ENCODE assay signal across 40 cellular contexts in genomic region chr2:77631007-77631406, GRCh38.
"Had no signal": no experiment of that assay in that cellular context is flagged by ENCODE, and none has a peak within 500 bp of the region (broad histone marks: within the 10 kb centered on the region; RNA-seq: fewer than 3 reads in every experiment).

No MANE protein-coding gene starts in this region.

- H3K27me3 Mint-ChIP-seq: activated naive CD4-positive, alpha-beta T cell treated with anti-CD3 and anti-CD28 coated beads, Interleukin-2, amount 10 ng/mL, durations not matched to agents 7 days and 5 days; activated naive CD4-positive, alpha-beta T cell treated with anti-CD3 and anti-CD28 coated beads, Interleukin-2, amount 50 U/mL, for 24 hours; activated naive CD8-positive, alpha-beta T cell; activated naive CD8-positive, alpha-beta T cell treated with anti-CD3 and anti-CD28 coated beads for 36 hours; activated naive CD8-positive, alpha-beta T cell treated with anti-CD3 and anti-CD28 coated beads, Interleukin-2, amount 10 ng/mL, durations not matched to agents 7 days and 5 days; activated naive CD8-positive, alpha-beta T cell treated with anti-CD3 and anti-CD28 coated beads, Interleukin-2, amount 50 U/mL, for 24 hours; activated T-cell treated with anti-CD3 and anti-CD28 coated beads, Interleukin-2, amount 50 U/mL, for 24 hours; activated T-helper 17 cell treated with anti-CD3 and anti-CD28 coated beads, Interleukin-2, amount 50 U/mL, for 72 hours; brain; central memory CD8-positive, alpha-beta T cell had no signal

- H3K36me3 Mint-ChIP-seq: activated naive CD4-positive, alpha-beta T cell treated with anti-CD3 and anti-CD28 coated beads, Interleukin-2, amount 10 ng/mL, durations not matched to agents 7 days and 5 days; activated naive CD4-positive, alpha-beta T cell treated with anti-CD3 and anti-CD28 coated beads, Interleukin-2, amount 50 U/mL, for 24 hours; activated naive CD8-positive, alpha-beta T cell; activated naive CD8-positive, alpha-beta T cell treated with anti-CD3 and anti-CD28 coated beads for 36 hours; activated naive CD8-positive, alpha-beta T cell treated with anti-CD3 and anti-CD28 coated beads, Interleukin-2, amount 10 ng/mL, durations not matched to agents 7 days and 5 days had no signal

- H3K4me3 Mint-ChIP-seq: activated naive CD4-positive, alpha-beta T cell treated with anti-CD3 and anti-CD28 coated beads for 36 hours; activated naive CD4-positive, alpha-beta T cell treated with anti-CD3 and anti-CD28 coated beads, Interleukin-2, amount 10 ng/mL, durations not matched to agents 7 days and 5 days; activated naive CD4-positive, alpha-beta T cell treated with anti-CD3 and anti-CD28 coated beads, Interleukin-2, amount 50 U/mL, for 24 hours; activated naive CD8-positive, alpha-beta T cell; activated naive CD8-positive, alpha-beta T cell treated with anti-CD3 and anti-CD28 coated beads for 36 hours; activated naive CD8-positive, alpha-beta T cell treated with anti-CD3 and anti-CD28 coated beads, Interleukin-2, amount 10 ng/mL, durations not matched to agents 7 days and 5 days; activated naive CD8-positive, alpha-beta T cell treated with anti-CD3 and anti-CD28 coated beads, Interleukin-2, amount 50 U/mL, for 24 hours; activated T-cell treated with anti-CD3 and anti-CD28 coated beads, Interleukin-2, amount 50 U/mL, for 24 hours; activated T-cell treated with anti-CD3 and anti-CD28 coated beads, Interleukin-2, amount 50 U/mL, for 4 hours; activated T-cell treated with anti-CD3 and anti-CD28 coated beads, Interleukin-2, amount 50 U/mL, for 72 hours; activated T-helper 1 cell treated with anti-CD3 and anti-CD28 coated beads, Interleukin-12 subunit alpha, Interleukin-12 subunit beta, Interleukin-2, Interleukin-4 antibody, amounts not matched to agents 30 ng/mL and 10 ng/mL and 1 ng/mL, durations not matched to agents 14 hours and 24 hours and 36 hours; activated T-helper 17 cell treated with anti-CD3 and anti-CD28 coated beads, Interleukin-2, amount 50 U/mL, for 72 hours; brain; central memory CD8-positive, alpha-beta T cell had no signal

- H3K4me1 ChIP-seq: adrenal gland, ascending aorta, body of pancreas, breast epithelium had no signal

- ATAC-seq: activated naive CD4-positive, alpha-beta T cell treated with anti-CD3 and anti-CD28 coated beads, Interleukin-2, amount 50 U/mL, for 72 hours; activated naive CD8-positive, alpha-beta T cell treated with anti-CD3 and anti-CD28 coated beads, Interleukin-2, amount 50 U/mL, for 24 hours; activated T-cell treated with anti-CD3 and anti-CD28 coated beads, Interleukin-2, amount 50 U/mL, for 4 hours; activated T-cell treated with anti-CD3 and anti-CD28 coated beads, Interleukin-2, amount 50 U/mL, for 72 hours; activated T-helper 17 cell treated with anti-CD3 and anti-CD28 coated beads, Interleukin-2, amount 50 U/mL, for 72 hours; body of pancreas had no signal

- DNase-seq: activated effector memory CD4-positive, alpha-beta T cell treated with anti-CD3 and anti-CD28 coated beads, Interleukin-2, amount 50 U/mL, for 16 hours; activated effector memory CD4-positive, alpha-beta T cell treated with Interleukin-2 at 50 U/mL for 16 hours; activated gamma-delta T cell; activated gamma-delta T cell treated with Interleukin-2 at 50 U/mL for 16 hours; activated naive CD4-positive, alpha-beta T cell; activated naive CD4-positive, alpha-beta T cell treated with anti-CD3 and anti-CD28 coated beads for 36 hours; activated naive CD4-positive, alpha-beta T cell treated with anti-CD3 and anti-CD28 coated beads, Interleukin-2, amount 10 ng/mL, durations not matched to agents 7 days and 5 days; activated naive CD4-positive, alpha-beta T cell treated with anti-CD3 and anti-CD28 coated beads, Interleukin-2, amount 50 U/mL, for 16 hours; activated naive CD4-positive, alpha-beta T cell treated with Interleukin-2 at 50 U/mL for 16 hours; activated naive CD8-positive, alpha-beta T cell treated with anti-CD3 and anti-CD28 coated beads for 36 hours; activated naive CD8-positive, alpha-beta T cell treated with anti-CD3 and anti-CD28 coated beads, Interleukin-2, amount 10 ng/mL, durations not matched to agents 7 days and 5 days; activated naive CD8-positive, alpha-beta T cell treated with anti-CD3 and anti-CD28 coated beads, Interleukin-2, amount 50 U/mL, for 24 hours; activated T-cell treated with anti-CD3 and anti-CD28 coated beads, Interleukin-2, amount 50 U/mL, for 1 hour; activated T-cell treated with anti-CD3 and anti-CD28 coated beads, Interleukin-2, amount 50 U/mL, for 24 hours; activated T-cell treated with anti-CD3 and anti-CD28 coated beads, Interleukin-2, amount 50 U/mL, for 4 hours; activated T-cell treated with anti-CD3 and anti-CD28 coated beads, Interleukin-2, amount 50 U/mL, for 48 hours; activated T-cell treated with anti-CD3 and anti-CD28 coated beads, Interleukin-2, amount 50 U/mL, for 72 hours; adrenal gland; amniotic stem cell; amygdala; anterior cingulate cortex; aorta; body of pancreas; brain microvascular endothelial cell; caudate nucleus; central memory CD4-positive, alpha-beta T cell; cerebellar nuclear complex had no signal

- H3K4me3 ChIP-seq: adrenal gland, ascending aorta, body of pancreas, breast epithelium, cardiac muscle cell had no signal

- H3K27me3 ChIP-seq: adrenal gland, ascending aorta, body of pancreas, brain microvascular endothelial cell, breast epithelium, cardiac muscle cell had no signal

- H3K27ac Mint-ChIP-seq: activated naive CD4-positive, alpha-beta T cell treated with anti-CD3 and anti-CD28 coated beads for 36 hours; activated naive CD4-positive, alpha-beta T cell treated with anti-CD3 and anti-CD28 coated beads, Interleukin-2, amount 10 ng/mL, durations not matched to agents 7 days and 5 days; activated naive CD4-positive, alpha-beta T cell treated with anti-CD3 and anti-CD28 coated beads, Interleukin-2, amount 50 U/mL, for 24 hours; activated naive CD4-positive, alpha-beta T cell treated with anti-CD3 and anti-CD28 coated beads, Interleukin-2, amount 50 U/mL, for 72 hours; activated naive CD8-positive, alpha-beta T cell; activated naive CD8-positive, alpha-beta T cell treated with anti-CD3 and anti-CD28 coated beads for 36 hours; activated naive CD8-positive, alpha-beta T cell treated with anti-CD3 and anti-CD28 coated beads, Interleukin-2, amount 10 ng/mL, durations not matched to agents 7 days and 5 days; activated naive CD8-positive, alpha-beta T cell treated with anti-CD3 and anti-CD28 coated beads, Interleukin-2, amount 50 U/mL, for 24 hours; activated T-cell treated with anti-CD3 and anti-CD28 coated beads, Interleukin-2, amount 50 U/mL, for 24 hours; activated T-cell treated with anti-CD3 and anti-CD28 coated beads, Interleukin-2, amount 50 U/mL, for 72 hours; activated T-helper 1 cell treated with anti-CD3 and anti-CD28 coated beads, Interleukin-12 subunit alpha, Interleukin-12 subunit beta, Interleukin-2, Interleukin-4 antibody, amounts not matched to agents 30 ng/mL and 10 ng/mL and 1 ng/mL, durations not matched to agents 14 hours and 24 hours and 36 hours; activated T-helper 17 cell treated with anti-CD3 and anti-CD28 coated beads, Interleukin-2, amount 50 U/mL, for 72 hours; activated T-helper 2 cell treated with anti-CD3 and anti-CD28 coated beads, Interferon-gamma antibody, Interleukin-2, Interleukin-4, amounts not matched to agents 10 μg/mL and 5 μg/mL and 100 μg/mL, durations not matched to agents 14 hours and 24 hours and 36 hours; brain had no signal

- H3K4me1 Mint-ChIP-seq: activated naive CD4-positive, alpha-beta T cell treated with anti-CD3 and anti-CD28 coated beads, Interleukin-2, amount 10 ng/mL, durations not matched to agents 7 days and 5 days; activated naive CD4-positive, alpha-beta T cell treated with anti-CD3 and anti-CD28 coated beads, Interleukin-2, amount 50 U/mL, for 24 hours; activated naive CD8-positive, alpha-beta T cell treated with anti-CD3 and anti-CD28 coated beads for 36 hours; activated naive CD8-positive, alpha-beta T cell treated with anti-CD3 and anti-CD28 coated beads, Interleukin-2, amount 10 ng/mL, durations not matched to agents 7 days and 5 days; activated naive CD8-positive, alpha-beta T cell treated with anti-CD3 and anti-CD28 coated beads, Interleukin-2, amount 50 U/mL, for 24 hours; activated T-helper 17 cell treated with anti-CD3 and anti-CD28 coated beads, Interleukin-2, amount 50 U/mL, for 72 hours; central memory CD8-positive, alpha-beta T cell had no signal

- FAIRE-seq: astrocyte, bronchial epithelial cell had no signal

- H3K36me3 ChIP-seq: adrenal gland, ascending aorta, brain microvascular endothelial cell, breast epithelium, cardiac muscle cell had no signal

- H3K27ac ChIP-seq: adrenal gland, ascending aorta, body of pancreas, brain microvascular endothelial cell, breast epithelium, cardiac muscle cell had no signal

- H3K9me3 ChIP-seq: adrenal gland, ascending aorta, body of pancreas had no signal
